Comparison of ENCODE assay signal across 1 cellular context in genomic region chr5:180494060-180494509, GRCh38.
TF ChIP-seq lines count a peak whose summit lies in the region.

Gene CNOT6 (plus strand): TSS chr5:180494379. CDS start chr5:180529277, 34,898 bp downstream.

TF ChIP-seq in HepG2, 621 proteins besides CTCF, POLR2A, EP300 and RAD21 (continued from another document and continues in another):
- TF ChIP-seq ZNF646 (CRISPR knock-in tag; IDR thresholded peaks at IDR 0.05) (no peak), ZNF101 (CRISPR knock-in tag; IDR thresholded peaks at IDR 0.05; ENCODE audit: borderline replicate concordance, low read depth) (no peak), PAWR (CRISPR knock-in tag; IDR thresholded peaks at IDR 0.05; ENCODE audit: borderline replicate concordance) (no peak), FOXK1 (CRISPR knock-in tag; IDR thresholded peaks at IDR 0.05; ENCODE audit: borderline replicate concordance, low read depth) (0 out of 2 replicates have a peak, but pooled peaks have one; percentile 41), E2F1 (CRISPR knock-in tag; IDR thresholded peaks at IDR 0.05) (no peak), ZNF230 (CRISPR knock-in tag; IDR thresholded peaks at IDR 0.05) (no peak), SYNCRIP (IDR thresholded peaks at IDR 0.05; ENCODE audit: insufficient read depth, low read depth, low read length) (no peak), ZNF724P (CRISPR knock-in tag; IDR thresholded peaks at IDR 0.05; ENCODE audit: borderline replicate concordance) (no peak; the same call in 1 of the 2 replicates), ZNF615 (CRISPR knock-in tag; IDR thresholded peaks at IDR 0.05; ENCODE audit: borderline replicate concordance) (no peak), ZNF281 (CRISPR knock-in tag; IDR thresholded peaks at IDR 0.05; ENCODE audit: borderline replicate concordance) (peak; percentile 15; the same call in 1 of the 2 replicates), ZNF30 (CRISPR knock-in tag; IDR thresholded peaks at IDR 0.05) (no peak), ZNF75D (CRISPR knock-in tag; IDR thresholded peaks at IDR 0.05; ENCODE audit: borderline replicate concordance) (no peak), MAX (IDR thresholded peaks at IDR 0.05) (peak; percentile 91), EEA1 (CRISPR knock-in tag; IDR thresholded peaks at IDR 0.05; ENCODE audit: borderline replicate concordance) (no peak), ZNF3 (CRISPR knock-in tag; IDR thresholded peaks at IDR 0.05) (no peak), MLX (CRISPR knock-in tag; IDR thresholded peaks at IDR 0.05) (no peak), SMAD1 (CRISPR knock-in tag; IDR thresholded peaks at IDR 0.05; ENCODE audit: borderline replicate concordance, low read depth) (peak; percentile 91; the same call in 1 of the 2 replicates), ATF7 (IDR thresholded peaks at IDR 0.05) (peak; percentile 48; the same call in 1 of the 2 replicates), ATF7 (CRISPR knock-in tag; IDR thresholded peaks at IDR 0.05) (no peak), ZNF24 (IDR thresholded peaks at IDR 0.05) (0 out of 2 replicates have a peak, but pooled peaks have one; percentile 19), FUBP1 (CRISPR knock-in tag; IDR thresholded peaks at IDR 0.05; ENCODE audit: borderline replicate concordance) (no peak), ZNF451 (CRISPR knock-in tag; IDR thresholded peaks at IDR 0.05) (no peak; the same call in 1 of the 2 replicates), ZNF512 (CRISPR knock-in tag; IDR thresholded peaks at IDR 0.05) (no peak), FOXO1 (CRISPR knock-in tag; IDR thresholded peaks at IDR 0.05) (no peak; the same call in 1 of the 2 replicates), ZNF121 (CRISPR knock-in tag; IDR thresholded peaks at IDR 0.05) (no peak), FOXA1 (IDR thresholded peaks at IDR 0.05) (no peak), FOXA1 (CRISPR knock-in tag; IDR thresholded peaks at IDR 0.05) (peak; percentile 83), ZNF484 (CRISPR knock-in tag; IDR thresholded peaks at IDR 0.05; ENCODE audit: borderline replicate concordance, low read depth) (no peak), KLF12 (CRISPR knock-in tag; IDR thresholded peaks at IDR 0.05; ENCODE audit: borderline replicate concordance) (no peak), AFF4 (CRISPR knock-in tag; IDR thresholded peaks at IDR 0.05) (no peak), GZF1 (CRISPR knock-in tag; IDR thresholded peaks at IDR 0.05) (no peak), TBP (CRISPR knock-in tag; IDR thresholded peaks at IDR 0.05) (peak; percentile 81; the same call in 1 of the 2 replicates), ZBTB42 (CRISPR knock-in tag; IDR thresholded peaks at IDR 0.05) (no peak), ZNF841 (CRISPR knock-in tag; IDR thresholded peaks at IDR 0.05; ENCODE audit: borderline replicate concordance) (no peak), MBNL3 (CRISPR knock-in tag; conservative IDR thresholded peaks at IDR 0.05) (no peak), ZBTB7A (CRISPR knock-in tag; IDR thresholded peaks at IDR 0.05) (no peak), POLR2AphosphoS2 (IDR thresholded peaks at IDR 0.05; ENCODE audit: low read depth, low read length) (no peak), HIVEP1 (CRISPR knock-in tag; IDR thresholded peaks at IDR 0.05) (no peak), TBX2 (CRISPR knock-in tag; IDR thresholded peaks at IDR 0.05; ENCODE audit: borderline replicate concordance) (peak; percentile 45; the same call in 1 of the 2 replicates), ZNF180 (CRISPR knock-in tag; IDR thresholded peaks at IDR 0.05; ENCODE audit: borderline replicate concordance, low read depth) (no peak), RBM22 (optimal IDR thresholded peaks at IDR 0.05; ENCODE audit: low read length) (no peak), SALL2 (CRISPR knock-in tag; IDR thresholded peaks at IDR 0.05) (peak; percentile 78), PTBP1 (IDR thresholded peaks at IDR 0.05; ENCODE audit: low read depth, low read length, poor library complexity, severe bottlenecking) (no peak), PBX2 (CRISPR knock-in tag; IDR thresholded peaks at IDR 0.05) (no peak), MAF1 (CRISPR knock-in tag; IDR thresholded peaks at IDR 0.05; ENCODE audit: borderline replicate concordance) (0 out of 2 replicates have a peak, but pooled peaks have one; percentile 52)
